ENCODE assay signal across 15 cellular contexts in the genomic region with DNA sequence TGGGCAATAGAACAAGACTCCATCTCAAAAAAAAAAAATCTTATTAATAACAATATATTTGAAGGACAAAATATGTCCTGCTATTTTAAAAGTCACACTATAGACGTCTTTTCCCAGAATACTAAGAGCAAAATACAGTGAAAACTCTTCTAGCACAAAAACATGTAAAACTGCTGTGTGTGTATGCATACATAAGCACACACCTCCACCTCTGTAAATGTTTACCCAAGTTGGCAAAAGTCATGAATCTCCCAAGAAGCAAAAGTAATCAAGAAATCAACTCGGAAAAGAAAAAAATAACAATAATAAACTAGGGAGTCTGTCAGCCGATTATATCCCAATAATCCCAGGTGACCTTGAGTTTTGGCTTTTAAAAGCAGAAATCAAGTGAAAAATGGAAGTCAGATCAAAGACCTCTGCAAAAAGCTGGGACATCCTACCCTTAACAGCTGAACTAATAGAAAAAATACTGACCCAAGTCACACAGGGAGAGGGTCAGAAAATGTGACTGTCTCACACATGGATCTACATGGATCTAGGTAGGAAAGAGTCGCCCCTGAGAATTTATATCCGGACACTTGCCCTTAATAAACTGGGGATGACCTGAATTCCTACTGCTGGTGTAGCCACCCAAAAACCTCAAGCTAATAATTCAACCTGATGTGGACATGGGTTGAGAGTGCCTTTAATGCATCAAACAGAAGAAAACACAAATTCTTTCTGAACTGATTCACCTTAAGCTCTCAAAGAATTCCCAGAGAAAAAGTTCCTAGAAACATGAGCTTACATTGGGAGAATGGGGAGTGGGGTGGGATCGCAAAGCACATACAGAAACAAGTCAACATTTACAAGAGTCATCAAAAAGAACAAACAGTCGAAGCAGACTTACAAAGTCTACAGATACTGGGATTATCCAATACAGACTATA. TPM values are rescaled to one million over a fixed set of nuclear protein-coding genes. Genes with fewer than 3 reads are reported as not detected.
"Had no signal": no experiment of that assay in that cellular context is flagged by ENCODE, and none has a peak within 500 bp of the region (broad histone marks: within the 10 kb centered on the region; RNA-seq: fewer than 3 reads in every experiment).

No MANE protein-coding gene starts in this region.

- DNase-seq: activated CD4-positive, alpha-beta T cell treated with anti-CD3 and anti-CD28 coated beads for 1 hour; activated CD4-positive, alpha-beta T cell treated with anti-CD3 and anti-CD28 coated beads, Interleukin-2, amount 50 U/mL, for 48 hours; activated CD8-positive, alpha-beta memory T cell treated with anti-CD3 and anti-CD28 coated beads, Interleukin-2, amount 10 ng/mL, durations not matched to agents 7 days and 5 days; activated naive CD4-positive, alpha-beta T cell treated with anti-CD3 and anti-CD28 coated beads, Interleukin-2, amount 10 ng/mL, durations not matched to agents 7 days and 5 days; activated T-cell treated with anti-CD3 and anti-CD28 coated beads, Interleukin-2, amount 50 U/mL, for 1 hour; body of pancreas; caudate nucleus; ovary; tibial artery; uterus had no signal

- H2AFZ ChIP-seq: hepatocyte had no signal

- H3K27ac Mint-ChIP-seq: activated CD8-positive, alpha-beta memory T cell treated with anti-CD3 and anti-CD28 coated beads, Interleukin-2, amount 10 ng/mL, durations not matched to agents 7 days and 5 days; activated naive CD4-positive, alpha-beta T cell treated with anti-CD3 and anti-CD28 coated beads, Interleukin-2, amount 10 ng/mL, durations not matched to agents 7 days and 5 days; stimulated activated memory B cell treated with anti-CD40 and anti-IgM and Interleukin-4, amounts not matched to agents 10 μg/mL and 1 μg/mL and 100 μg/mL, for 72 hours had no signal

- H3K9me3 ChIP-seq: body of pancreas, ovary, tibial artery, uterus had no signal

- H3K4me1 Mint-ChIP-seq: activated CD8-positive, alpha-beta memory T cell treated with anti-CD3 and anti-CD28 coated beads, Interleukin-2, amount 10 ng/mL, durations not matched to agents 7 days and 5 days; activated naive CD4-positive, alpha-beta T cell treated with anti-CD3 and anti-CD28 coated beads, Interleukin-2, amount 10 ng/mL, durations not matched to agents 7 days and 5 days; stimulated activated memory B cell treated with anti-CD40 and anti-IgM and Interleukin-4, amounts not matched to agents 10 μg/mL and 1 μg/mL and 100 μg/mL, for 72 hours had no signal

- ATAC-seq: activated CD8-positive, alpha-beta memory T cell treated with anti-CD3 and anti-CD28 coated beads, Interleukin-2, amount 10 ng/mL, durations not matched to agents 7 days and 5 days; body of pancreas; esophagus mucosa; stimulated activated memory B cell treated with anti-CD40 and anti-IgM and Interleukin-4, amounts not matched to agents 10 μg/mL and 1 μg/mL and 100 μg/mL, for 72 hours had no signal

- H3K4me1 ChIP-seq: uterus had no signal

- H3K4me2 ChIP-seq: hepatocyte had no signal

- H3K27ac ChIP-seq: body of pancreas, hepatocyte, ovary, tibial artery, uterus, VCaP had no signal

- H3K36me3 Mint-ChIP-seq: activated CD8-positive, alpha-beta memory T cell treated with anti-CD3 and anti-CD28 coated beads, Interleukin-2, amount 10 ng/mL, durations not matched to agents 7 days and 5 days; activated naive CD4-positive, alpha-beta T cell treated with anti-CD3 and anti-CD28 coated beads, Interleukin-2, amount 10 ng/mL, durations not matched to agents 7 days and 5 days; stimulated activated memory B cell treated with anti-CD40 and anti-IgM and Interleukin-4, amounts not matched to agents 10 μg/mL and 1 μg/mL and 100 μg/mL, for 72 hours had no signal

- H3K4me3 ChIP-seq: body of pancreas, hepatocyte, ovary, tibial artery, uterus had no signal

- H3K36me3 ChIP-seq: ovary, tibial artery, uterus had no signal

- H3K4me3 Mint-ChIP-seq: activated CD8-positive, alpha-beta memory T cell treated with anti-CD3 and anti-CD28 coated beads, Interleukin-2, amount 10 ng/mL, durations not matched to agents 7 days and 5 days; activated naive CD4-positive, alpha-beta T cell treated with anti-CD3 and anti-CD28 coated beads, Interleukin-2, amount 10 ng/mL, durations not matched to agents 7 days and 5 days; stimulated activated memory B cell treated with anti-CD40 and anti-IgM and Interleukin-4, amounts not matched to agents 10 μg/mL and 1 μg/mL and 100 μg/mL, for 72 hours had no signal

- H3K27me3 ChIP-seq: body of pancreas, hepatocyte, ovary, tibial artery, uterus had no signal

- H3K27me3 Mint-ChIP-seq: activated CD8-positive, alpha-beta memory T cell treated with anti-CD3 and anti-CD28 coated beads, Interleukin-2, amount 10 ng/mL, durations not matched to agents 7 days and 5 days; activated naive CD4-positive, alpha-beta T cell treated with anti-CD3 and anti-CD28 coated beads, Interleukin-2, amount 10 ng/mL, durations not matched to agents 7 days and 5 days; stimulated activated memory B cell treated with anti-CD40 and anti-IgM and Interleukin-4, amounts not matched to agents 10 μg/mL and 1 μg/mL and 100 μg/mL, for 72 hours had no signal

RNA-seq across cellular contexts. Expression of a gene that starts 29.9 kb away (rescaled TPM):
- total RNA-seq: activated CD8-positive, alpha-beta memory T cell treated with anti-CD3 and anti-CD28 coated beads, Interleukin-2, amount 10 ng/mL, durations not matched to agents 7 days and 5 days; T-helper 1 cell treated with Interleukin-12 subunit alpha and Interleukin-12 subunit beta and Interleukin-4 antibody, amounts not matched to agents 30 ng/mL and 1 ng/mL, for 36 hours had no signal
